In genomic region chr14:65170768-65171251, GRCh38 we compare ENCODE assay signal across 8 cellular contexts.
DNase-seq lines count a peak whose midpoint lies in the region; FAIRE-seq and TF ChIP-seq lines count a peak whose summit lies in the region.

No MANE protein-coding gene starts in this region.

- DNase-seq in GDM1 (lab: John Stamatoyannopoulos, UW) (peak; percentile 50), HTR-8/SVneo (ENCODE audit: insufficient read length, low spot score) (peak; percentile 92), lung microvascular endothelial cell (ENCODE audit: low read depth in 2 of 2) (peak; percentile 56 to 94), D721Med (ENCODE audit: insufficient read length, low spot score) (no peak)
- peak; percentile 12 for DNase-seq in activated CD4-positive, alpha-beta T cell treated with anti-CD3 and anti-CD28 coated beads for 1 hour
- peak; percentile 21 to 32 for DNase-seq in stimulated activated CD8-positive, alpha-beta memory T cell treated with anti-CD3 and anti-CD28 coated beads, Interleukin-2, amount 100 ng/mL, for 48 hours (ENCODE audit: low read depth in 2 of 2)
- DNase-seq in effector CD8-positive, alpha-beta T cell (lab: John Stamatoyannopoulos, UW) = no peak

- H3K27ac ChIP-seq in cingulate gyrus (ENCODE audit: low read depth, low read length) = peak overlapping the region; percentile 97

- FAIRE-seq in HTR-8/SVneo (lab: Jason Lieb, UNC) (peak; percentile 99), D721Med (lab: Jason Lieb, UNC) (no peak)

- TF ChIP-seq CTCF in D721Med (IDR thresholded peaks at IDR 0.05; ENCODE audit: insufficient read depth, missing control alignments) = no peak

Comparison
In these comparisons a context has a peak if more than half of its experiments do, and no peak if none do; other contexts are left out.
1. DNase-seq: peak in GDM1 (single experiment), HTR-8/SVneo (single experiment), activated CD4-positive, alpha-beta T cell treated with anti-CD3 and anti-CD28 coated beads for 1 hour (single experiment), lung microvascular endothelial cell (2 of 2) and stimulated activated CD8-positive, alpha-beta memory T cell treated with anti-CD3 and anti-CD28 coated beads, Interleukin-2, amount 100 ng/mL, for 48 hours (2 of 2); none in D721Med (single experiment) and effector CD8-positive, alpha-beta T cell (single experiment).